ENCODE assay signal across 34 cellular contexts in genomic region chr7:21605008-21605407, GRCh38.
"Had no signal": no experiment of that assay in that cellular context is flagged by ENCODE, and none has a peak within 500 bp of the region (broad histone marks: within the 10 kb centered on the region; RNA-seq: fewer than 3 reads in every experiment).

No MANE protein-coding gene starts in this region.

- H3K4me1 Mint-ChIP-seq: activated B cell treated with CpG ODN at 0.5 μM for 24 hours had no signal

- FAIRE-seq: astrocyte, TTC549 had no signal

- H3K27me3 ChIP-seq: adrenal gland, body of pancreas, brain microvascular endothelial cell, breast epithelium had no signal

- H3K36me3 Mint-ChIP-seq: activated CD8-positive, alpha-beta memory T cell treated with anti-CD3 and anti-CD28 coated beads, Interleukin-2, amount 10 ng/mL, durations not matched to agents 7 days and 5 days; activated naive CD4-positive, alpha-beta T cell treated with anti-CD3 and anti-CD28 coated beads, Interleukin-2, amount 10 ng/mL, durations not matched to agents 7 days and 5 days; activated naive CD4-positive, alpha-beta T cell treated with anti-CD3 and anti-CD28 coated beads, Interleukin-2, amount 50 U/mL, for 24 hours; activated naive CD8-positive, alpha-beta T cell had no signal

- H3K36me3 ChIP-seq: adrenal gland, brain microvascular endothelial cell, breast epithelium had no signal

- H3K4me3 Mint-ChIP-seq: activated B cell treated with CpG ODN at 0.5 μM for 24 hours; activated CD4-positive, alpha-beta memory T cell treated with anti-CD3 and anti-CD28 coated beads, Interleukin-2, amount 10 ng/mL, durations not matched to agents 7 days and 5 days; activated CD4-positive, alpha-beta T cell treated with anti-CD3 and anti-CD28 coated beads, Interleukin-2, amount 10 ng/mL, durations not matched to agents 7 days and 5 days; activated CD8-positive, alpha-beta memory T cell treated with anti-CD3 and anti-CD28 coated beads, Interleukin-2, amount 10 ng/mL, durations not matched to agents 7 days and 5 days; activated CD8-positive, alpha-beta T cell treated with anti-CD3 and anti-CD28 coated beads, Interleukin-2, amount 10 ng/mL, durations not matched to agents 7 days and 5 days; activated naive CD4-positive, alpha-beta T cell treated with anti-CD3 and anti-CD28 coated beads, Interleukin-2, amount 10 ng/mL, durations not matched to agents 7 days and 5 days; activated naive CD4-positive, alpha-beta T cell treated with anti-CD3 and anti-CD28 coated beads, Interleukin-2, amount 50 U/mL, for 24 hours; activated naive CD8-positive, alpha-beta T cell; activated T-cell treated with anti-CD3 and anti-CD28 coated beads, Interleukin-2, amount 50 U/mL, for 24 hours; T-helper 1 cell treated with Interleukin-12 subunit alpha and Interleukin-12 subunit beta and Interleukin-4 antibody, amounts not matched to agents 30 μg/mL and 1 μg/mL, for 36 hours; T-helper 2 cell treated with Interferon-gamma antibody and Interleukin-4, amounts not matched to agents 5 μg/mL and 100 μg/mL, for 36 hours had no signal

- H3K27ac ChIP-seq: adrenal gland, body of pancreas, brain microvascular endothelial cell, breast epithelium, VCaP had no signal

- H3K27me3 Mint-ChIP-seq: activated CD4-positive, alpha-beta T cell treated with anti-CD3 and anti-CD28 coated beads, Interleukin-2, amount 10 ng/mL, durations not matched to agents 7 days and 5 days; activated naive CD4-positive, alpha-beta T cell treated with anti-CD3 and anti-CD28 coated beads, Interleukin-2, amount 10 ng/mL, durations not matched to agents 7 days and 5 days had no signal

- H3K4me3 ChIP-seq: adrenal gland, body of pancreas, breast epithelium had no signal

- DNase-seq: activated B cell treated with CpG ODN at 0.5 μM for 24 hours; activated CD4-positive, alpha-beta memory T cell treated with anti-CD3 and anti-CD28 coated beads, Interleukin-2, amount 10 ng/mL, durations not matched to agents 7 days and 5 days; activated CD4-positive, alpha-beta T cell treated with anti-CD3 and anti-CD28 coated beads for 48 hours; activated CD4-positive, alpha-beta T cell treated with anti-CD3 and anti-CD28 coated beads, Interleukin-2, amount 10 ng/mL, durations not matched to agents 7 days and 5 days; activated CD4-positive, alpha-beta T cell treated with anti-CD3 and anti-CD28 coated beads, Interleukin-2, amount 50 U/mL, for 48 hours; activated CD4-positive, CD25-positive, alpha-beta regulatory T cell treated with anti-CD3 and anti-CD28 coated beads, Interleukin-2, amount 50 U/mL, for 72 hours; activated CD8-positive, alpha-beta memory T cell treated with anti-CD3 and anti-CD28 coated beads for 24 hours; activated CD8-positive, alpha-beta memory T cell treated with anti-CD3 and anti-CD28 coated beads, Interleukin-2, amount 10 ng/mL, durations not matched to agents 7 days and 5 days; activated CD8-positive, alpha-beta memory T cell treated with anti-CD3 and anti-CD28 coated beads, Interleukin-2, amount 50 U/mL, for 48 hours; activated CD8-positive, alpha-beta T cell treated with anti-CD3 and anti-CD28 coated beads, Interleukin-2, amount 10 ng/mL, durations not matched to agents 7 days and 5 days; activated effector memory CD4-positive, alpha-beta T cell treated with Interleukin-2 at 50 U/mL for 16 hours; activated gamma-delta T cell; activated naive CD4-positive, alpha-beta T cell treated with anti-CD3 and anti-CD28 coated beads, Interleukin-2, amount 10 ng/mL, durations not matched to agents 7 days and 5 days; activated naive CD4-positive, alpha-beta T cell treated with Interleukin-2 at 50 U/mL for 16 hours; activated T-cell treated with anti-CD3 and anti-CD28 coated beads, Interleukin-2, amount 50 U/mL, for 24 hours; activated T-cell treated with anti-CD3 and anti-CD28 coated beads, Interleukin-2, amount 50 U/mL, for 48 hours; adrenal gland; amniotic stem cell; aorta; body of pancreas; brain microvascular endothelial cell; central memory CD4-positive, alpha-beta T cell; T-helper 1 cell; T-helper 2 cell; T-helper 9 cell had no signal

- ATAC-seq: activated CD8-positive, alpha-beta memory T cell treated with anti-CD3 and anti-CD28 coated beads, Interleukin-2, amount 10 ng/mL, durations not matched to agents 7 days and 5 days; activated CD8-positive, alpha-beta T cell treated with anti-CD3 and anti-CD28 coated beads, Interleukin-2, amount 10 ng/mL, durations not matched to agents 7 days and 5 days; body of pancreas had no signal

- H3K9me3 Mint-ChIP-seq: activated B cell treated with CpG ODN at 0.5 μM for 24 hours; activated CD4-positive, alpha-beta memory T cell treated with anti-CD3 and anti-CD28 coated beads, Interleukin-2, amount 10 ng/mL, durations not matched to agents 7 days and 5 days; activated CD4-positive, alpha-beta T cell treated with anti-CD3 and anti-CD28 coated beads, Interleukin-2, amount 10 ng/mL, durations not matched to agents 7 days and 5 days; activated naive CD4-positive, alpha-beta T cell treated with anti-CD3 and anti-CD28 coated beads, Interleukin-2, amount 10 ng/mL, durations not matched to agents 7 days and 5 days; activated naive CD4-positive, alpha-beta T cell treated with anti-CD3 and anti-CD28 coated beads, Interleukin-2, amount 50 U/mL, for 24 hours; activated T-cell treated with anti-CD3 and anti-CD28 coated beads, Interleukin-2, amount 50 U/mL, for 24 hours; activated T-helper 2 cell treated with anti-CD3 and anti-CD28 coated beads, Interferon-gamma antibody, Interleukin-2, Interleukin-4, amounts not matched to agents 10 μg/mL and 5 μg/mL and 100 μg/mL, durations not matched to agents 14 hours and 24 hours and 36 hours; T-helper 1 cell treated with Interleukin-12 subunit alpha and Interleukin-12 subunit beta and Interleukin-4 antibody, amounts not matched to agents 30 μg/mL and 1 μg/mL, for 36 hours; T-helper 2 cell treated with Interferon-gamma antibody and Interleukin-4, amounts not matched to agents 5 μg/mL and 100 μg/mL, for 36 hours had no signal

- H3K4me1 ChIP-seq: adrenal gland, body of pancreas, breast epithelium had no signal

- H3K27ac Mint-ChIP-seq: activated B cell treated with CpG ODN at 0.5 μM for 24 hours; activated CD4-positive, alpha-beta memory T cell treated with anti-CD3 and anti-CD28 coated beads, Interleukin-2, amount 10 ng/mL, durations not matched to agents 7 days and 5 days; activated CD4-positive, alpha-beta T cell treated with anti-CD3 and anti-CD28 coated beads, Interleukin-2, amount 10 ng/mL, durations not matched to agents 7 days and 5 days; activated CD8-positive, alpha-beta memory T cell treated with anti-CD3 and anti-CD28 coated beads, Interleukin-2, amount 10 ng/mL, durations not matched to agents 7 days and 5 days; activated CD8-positive, alpha-beta T cell treated with anti-CD3 and anti-CD28 coated beads, Interleukin-2, amount 10 ng/mL, durations not matched to agents 7 days and 5 days; activated naive CD4-positive, alpha-beta T cell treated with anti-CD3 and anti-CD28 coated beads, Interleukin-2, amount 10 ng/mL, durations not matched to agents 7 days and 5 days; activated T-cell treated with anti-CD3 and anti-CD28 coated beads, Interleukin-2, amount 50 U/mL, for 24 hours; activated T-helper 2 cell treated with anti-CD3 and anti-CD28 coated beads, Interferon-gamma antibody, Interleukin-2, Interleukin-4, amounts not matched to agents 10 μg/mL and 5 μg/mL and 100 μg/mL, durations not matched to agents 14 hours and 24 hours and 36 hours; T-helper 1 cell treated with Interleukin-12 subunit alpha and Interleukin-12 subunit beta and Interleukin-4 antibody, amounts not matched to agents 30 μg/mL and 1 μg/mL, for 36 hours; T-helper 2 cell treated with Interferon-gamma antibody and Interleukin-4, amounts not matched to agents 5 μg/mL and 100 μg/mL, for 36 hours had no signal

- H3K9me3 ChIP-seq: adrenal gland, body of pancreas, breast epithelium had no signal
